ENCODE assay signal across 1 cellular context in genomic region chr6:132734694-132735236, GRCh38.
TF ChIP-seq lines count a peak whose summit lies in the region.

No MANE protein-coding gene starts in this region.

TF ChIP-seq in HepG2, 621 proteins besides CTCF, POLR2A, EP300 and RAD21 (continued from another document and continues in another):
- TF ChIP-seq ZNF142 (CRISPR knock-in tag; IDR thresholded peaks at IDR 0.05) (no peak), ELF4 (CRISPR knock-in tag; IDR thresholded peaks at IDR 0.05; ENCODE audit: borderline replicate concordance) (no peak), ZBTB25 (CRISPR knock-in tag; IDR thresholded peaks at IDR 0.05) (peak; percentile 90), TBP (CRISPR knock-in tag; IDR thresholded peaks at IDR 0.05) (no peak), ZNF264 (CRISPR knock-in tag; IDR thresholded peaks at IDR 0.05) (0 out of 2 replicates have a peak, but pooled peaks have one; percentile 61), ZBTB34 (CRISPR knock-in tag; IDR thresholded peaks at IDR 0.05) (no peak), HNF4A (CRISPR knock-in tag; IDR thresholded peaks at IDR 0.05) (peak; percentile 55), ZNF652 (CRISPR knock-in tag; IDR thresholded peaks at IDR 0.05; ENCODE audit: borderline replicate concordance, low read depth) (0 out of 2 replicates have a peak, but pooled peaks have one; percentile 68), KLF11 (CRISPR knock-in tag; IDR thresholded peaks at IDR 0.05) (no peak), EEA1 (CRISPR knock-in tag; IDR thresholded peaks at IDR 0.05; ENCODE audit: borderline replicate concordance) (no peak), FOXP1 (IDR thresholded peaks at IDR 0.05) (peak; percentile 95), FOXP1 (CRISPR knock-in tag; IDR thresholded peaks at IDR 0.05) (peak; percentile 100), MEIS1 (CRISPR knock-in tag; IDR thresholded peaks at IDR 0.05; ENCODE audit: borderline replicate concordance) (peak; percentile 98), NFYC (CRISPR knock-in tag; IDR thresholded peaks at IDR 0.05) (peak; percentile 36; the same call in 1 of the 2 replicates), NR2F1 (CRISPR knock-in tag; IDR thresholded peaks at IDR 0.05) (peak; percentile 24 to 44; a peak in 2 of 4 replicates), ZSCAN29 (CRISPR knock-in tag; conservative IDR thresholded peaks at IDR 0.05) (0 out of 2 replicates have a peak, but pooled peaks have one; percentile 40), SRSF4 (IDR thresholded peaks at IDR 0.05; ENCODE audit: low read depth, low read length, poor library complexity, severe bottlenecking) (no peak), JDP2 (CRISPR knock-in tag; IDR thresholded peaks at IDR 0.05; ENCODE audit: borderline replicate concordance) (no peak), KLF16 (CRISPR knock-in tag; IDR thresholded peaks at IDR 0.05) (peak in 1 of 2 experiments; percentile 99; a peak in 2 of 4 replicates), U2AF1 (optimal IDR thresholded peaks at IDR 0.05; ENCODE audit: low read depth, low read length) (no peak), RBM22 (optimal IDR thresholded peaks at IDR 0.05; ENCODE audit: low read length) (no peak), RFXANK (CRISPR knock-in tag; IDR thresholded peaks at IDR 0.05) (no peak), REST (IDR thresholded peaks at IDR 0.05; ENCODE audit: borderline replicate concordance in 1 of 2, low read depth in 1 of 2, low read length in 2 of 2) (peak in 1 of 2 experiments; percentile 68; a peak in 1 of 4 replicates), ZKSCAN8 (CRISPR knock-in tag; IDR thresholded peaks at IDR 0.05; ENCODE audit: borderline replicate concordance) (peak; percentile 88), GATAD1 (CRISPR knock-in tag; IDR thresholded peaks at IDR 0.05) (peak; percentile 79), KIAA2018 (CRISPR knock-in tag; IDR thresholded peaks at IDR 0.05; ENCODE audit: borderline replicate concordance) (no peak), ZNF629 (CRISPR knock-in tag; conservative IDR thresholded peaks at IDR 0.05) (no peak), TRIM22 (IDR thresholded peaks at IDR 0.05) (no peak), ZBTB4 (CRISPR knock-in tag; IDR thresholded peaks at IDR 0.05; ENCODE audit: borderline replicate concordance) (no peak; the same call in 1 of the 2 replicates), NR2C2 (CRISPR knock-in tag; IDR thresholded peaks at IDR 0.05; ENCODE audit: borderline replicate concordance) (peak; percentile 70)
